ENCODE assay signal across 2 cellular contexts in the genomic region with DNA sequence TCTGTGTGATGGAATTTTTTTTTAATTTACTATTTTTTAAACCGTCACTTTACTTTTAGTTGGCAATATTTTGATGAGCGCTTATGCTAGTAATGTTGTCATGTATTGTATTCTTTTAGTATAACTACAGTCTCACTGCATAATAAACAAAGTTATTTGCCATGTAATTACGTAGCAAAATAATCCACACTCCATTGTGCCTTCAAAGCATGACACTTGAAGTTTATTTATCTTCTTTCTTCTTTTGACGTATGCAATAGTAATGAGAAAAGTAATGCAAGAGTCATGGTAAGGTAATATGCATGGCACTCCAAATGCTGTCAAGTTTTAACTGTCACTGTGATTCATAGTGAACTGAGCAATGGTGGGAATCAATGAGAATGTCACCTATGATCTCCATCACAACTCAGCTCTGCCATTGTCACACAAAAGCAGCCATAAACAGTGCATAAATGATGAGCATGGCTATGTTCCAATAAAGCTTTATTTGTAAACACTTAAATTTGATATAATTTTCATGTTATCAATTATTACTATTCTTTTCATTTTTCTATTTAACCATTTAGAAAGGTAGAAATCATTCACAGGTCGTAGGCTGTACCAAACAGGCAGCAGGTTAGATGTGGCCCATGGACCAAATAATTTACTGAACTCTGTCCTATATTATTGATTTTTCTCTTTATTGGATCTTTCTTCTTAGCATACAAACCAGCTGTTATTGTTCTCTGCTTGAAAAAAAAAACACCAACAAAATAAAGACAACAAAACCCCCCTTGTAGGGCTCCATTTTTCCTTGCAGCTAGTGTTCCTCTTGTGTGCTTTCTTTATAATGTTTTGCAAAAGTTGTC.
TF ChIP-seq lines count a peak whose summit lies in the region.

No MANE protein-coding gene starts in this region.

TF ChIP-seq in liver, 16 proteins besides CTCF, POLR2A, EP300 and RAD21:
- TF ChIP-seq, protein P1, sequence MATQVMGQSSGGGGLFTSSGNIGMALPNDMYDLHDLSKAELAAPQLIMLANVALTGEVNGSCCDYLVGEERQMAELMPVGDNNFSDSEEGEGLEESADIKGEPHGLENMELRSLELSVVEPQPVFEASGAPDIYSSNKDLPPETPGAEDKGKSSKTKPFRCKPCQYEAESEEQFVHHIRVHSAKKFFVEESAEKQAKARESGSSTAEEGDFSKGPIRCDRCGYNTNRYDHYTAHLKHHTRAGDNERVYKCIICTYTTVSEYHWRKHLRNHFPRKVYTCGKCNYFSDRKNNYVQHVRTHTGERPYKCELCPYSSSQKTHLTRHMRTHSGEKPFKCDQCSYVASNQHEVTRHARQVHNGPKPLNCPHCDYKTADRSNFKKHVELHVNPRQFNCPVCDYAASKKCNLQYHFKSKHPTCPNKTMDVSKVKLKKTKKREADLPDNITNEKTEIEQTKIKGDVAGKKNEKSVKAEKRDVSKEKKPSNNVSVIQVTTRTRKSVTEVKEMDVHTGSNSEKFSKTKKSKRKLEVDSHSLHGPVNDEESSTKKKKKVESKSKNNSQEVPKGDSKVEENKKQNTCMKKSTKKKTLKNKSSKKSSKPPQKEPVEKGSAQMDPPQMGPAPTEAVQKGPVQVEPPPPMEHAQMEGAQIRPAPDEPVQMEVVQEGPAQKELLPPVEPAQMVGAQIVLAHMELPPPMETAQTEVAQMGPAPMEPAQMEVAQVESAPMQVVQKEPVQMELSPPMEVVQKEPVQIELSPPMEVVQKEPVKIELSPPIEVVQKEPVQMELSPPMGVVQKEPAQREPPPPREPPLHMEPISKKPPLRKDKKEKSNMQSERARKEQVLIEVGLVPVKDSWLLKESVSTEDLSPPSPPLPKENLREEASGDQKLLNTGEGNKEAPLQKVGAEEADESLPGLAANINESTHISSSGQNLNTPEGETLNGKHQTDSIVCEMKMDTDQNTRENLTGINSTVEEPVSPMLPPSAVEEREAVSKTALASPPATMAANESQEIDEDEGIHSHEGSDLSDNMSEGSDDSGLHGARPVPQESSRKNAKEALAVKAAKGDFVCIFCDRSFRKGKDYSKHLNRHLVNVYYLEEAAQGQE (IDR thresholded peaks at IDR 0.05), result no peak
- TF ChIP-seq FOXA2 (IDR thresholded peaks at IDR 0.05) (no peak), HNF4A (conservative IDR thresholded peaks at IDR 0.05) (peak; percentile 16 to 62), RXRA (IDR thresholded peaks at IDR 0.05) (no peak), EGR1 (IDR thresholded peaks at IDR 0.05; ENCODE audit: low read depth in 2 of 2) (no peak)
- TF ChIP-seq, protein P2, sequence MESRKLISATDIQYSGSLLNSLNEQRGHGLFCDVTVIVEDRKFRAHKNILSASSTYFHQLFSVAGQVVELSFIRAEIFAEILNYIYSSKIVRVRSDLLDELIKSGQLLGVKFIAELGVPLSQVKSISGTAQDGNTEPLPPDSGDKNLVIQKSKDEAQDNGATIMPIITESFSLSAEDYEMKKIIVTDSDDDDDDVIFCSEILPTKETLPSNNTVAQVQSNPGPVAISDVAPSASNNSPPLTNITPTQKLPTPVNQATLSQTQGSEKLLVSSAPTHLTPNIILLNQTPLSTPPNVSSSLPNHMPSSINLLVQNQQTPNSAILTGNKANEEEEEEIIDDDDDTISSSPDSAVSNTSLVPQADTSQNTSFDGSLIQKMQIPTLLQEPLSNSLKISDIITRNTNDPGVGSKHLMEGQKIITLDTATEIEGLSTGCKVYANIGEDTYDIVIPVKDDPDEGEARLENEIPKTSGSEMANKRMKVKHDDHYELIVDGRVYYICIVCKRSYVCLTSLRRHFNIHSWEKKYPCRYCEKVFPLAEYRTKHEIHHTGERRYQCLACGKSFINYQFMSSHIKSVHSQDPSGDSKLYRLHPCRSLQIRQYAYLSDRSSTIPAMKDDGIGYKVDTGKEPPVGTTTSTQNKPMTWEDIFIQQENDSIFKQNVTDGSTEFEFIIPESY (IDR thresholded peaks at IDR 0.05), result no peak

TF ChIP-seq in HepG2, 621 proteins besides CTCF, POLR2A, EP300 and RAD21 (continues in another document):
- TF ChIP-seq ZBTB44 (CRISPR knock-in tag; IDR thresholded peaks at IDR 0.05), result no peak
- TF ChIP-seq SOX6 (IDR thresholded peaks at IDR 0.05), result no peak
- no peak for TF ChIP-seq SOX6 (CRISPR knock-in tag; IDR thresholded peaks at IDR 0.05)
- no peak for TF ChIP-seq RELA (CRISPR knock-in tag; IDR thresholded peaks at IDR 0.05)
- TF ChIP-seq NFAT5 (CRISPR knock-in tag; IDR thresholded peaks at IDR 0.05), result no peak
- TF ChIP-seq ZNF3 (CRISPR knock-in tag; IDR thresholded peaks at IDR 0.05), result no peak
- TF ChIP-seq ZNF138 (CRISPR knock-in tag; IDR thresholded peaks at IDR 0.05; ENCODE audit: low read depth), result no peak
- no peak for TF ChIP-seq SNAPC2 (CRISPR knock-in tag; IDR thresholded peaks at IDR 0.05)
- no peak for TF ChIP-seq DNMT3B (CRISPR knock-in tag; conservative IDR thresholded peaks at IDR 0.05)
- TF ChIP-seq ARID3A (IDR thresholded peaks at IDR 0.05; ENCODE audit: low read depth, low read length), result no peak
- TF ChIP-seq ZSCAN5A (CRISPR knock-in tag; IDR thresholded peaks at IDR 0.05; ENCODE audit: borderline replicate concordance), result no peak
- TF ChIP-seq MXI1 (IDR thresholded peaks at IDR 0.05; ENCODE audit: borderline replicate concordance, low read depth, low read length), result no peak
- TF ChIP-seq, protein P3, sequence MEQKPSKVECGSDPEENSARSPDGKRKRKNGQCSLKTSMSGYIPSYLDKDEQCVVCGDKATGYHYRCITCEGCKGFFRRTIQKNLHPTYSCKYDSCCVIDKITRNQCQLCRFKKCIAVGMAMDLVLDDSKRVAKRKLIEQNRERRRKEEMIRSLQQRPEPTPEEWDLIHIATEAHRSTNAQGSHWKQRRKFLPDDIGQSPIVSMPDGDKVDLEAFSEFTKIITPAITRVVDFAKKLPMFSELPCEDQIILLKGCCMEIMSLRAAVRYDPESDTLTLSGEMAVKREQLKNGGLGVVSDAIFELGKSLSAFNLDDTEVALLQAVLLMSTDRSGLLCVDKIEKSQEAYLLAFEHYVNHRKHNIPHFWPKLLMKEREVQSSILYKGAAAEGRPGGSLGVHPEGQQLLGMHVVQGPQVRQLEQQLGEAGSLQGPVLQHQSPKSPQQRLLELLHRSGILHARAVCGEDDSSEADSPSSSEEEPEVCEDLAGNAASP (CRISPR knock-in tag; IDR thresholded peaks at IDR 0.05; ENCODE audit: borderline replicate concordance), result no peak
- no peak for TF ChIP-seq KIAA2018 (CRISPR knock-in tag; IDR thresholded peaks at IDR 0.05; ENCODE audit: borderline replicate concordance)
